1 cellular context compared by ENCODE assay signal in the genomic region with DNA sequence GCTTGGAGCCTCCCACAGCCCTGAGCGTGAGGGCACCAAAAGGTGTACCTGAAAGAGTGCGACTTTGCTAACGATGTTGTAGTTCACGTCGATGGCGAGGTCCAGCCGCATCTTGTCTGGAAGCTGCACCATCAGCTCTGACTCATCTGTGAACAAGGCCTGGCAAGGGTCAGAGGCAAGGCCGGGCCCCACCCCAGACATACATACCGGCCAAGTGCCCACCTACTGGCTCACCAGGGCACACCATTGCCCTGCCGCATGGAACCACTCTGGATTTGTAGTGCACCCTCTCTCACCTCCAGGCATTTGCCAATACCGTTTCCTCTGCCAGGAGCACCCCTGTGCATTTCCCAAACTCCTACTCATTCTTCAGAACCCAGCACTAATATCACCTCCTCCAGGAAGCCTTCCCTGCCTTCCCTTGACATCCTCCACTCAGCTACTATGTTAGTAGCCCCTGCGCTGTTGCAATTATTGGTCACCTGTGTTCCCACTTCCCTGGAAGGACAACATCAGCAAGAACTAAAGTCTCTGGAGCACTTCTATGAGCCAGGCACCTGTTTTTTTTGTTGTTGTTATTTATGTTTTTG.
TF ChIP-seq lines count a peak whose summit lies in the region.

No MANE protein-coding gene starts in this region.

TF ChIP-seq in IMR-90, 13 proteins besides CTCF, POLR2A, EP300 and RAD21 (continued from another document):
- TF ChIP-seq, protein P1, sequence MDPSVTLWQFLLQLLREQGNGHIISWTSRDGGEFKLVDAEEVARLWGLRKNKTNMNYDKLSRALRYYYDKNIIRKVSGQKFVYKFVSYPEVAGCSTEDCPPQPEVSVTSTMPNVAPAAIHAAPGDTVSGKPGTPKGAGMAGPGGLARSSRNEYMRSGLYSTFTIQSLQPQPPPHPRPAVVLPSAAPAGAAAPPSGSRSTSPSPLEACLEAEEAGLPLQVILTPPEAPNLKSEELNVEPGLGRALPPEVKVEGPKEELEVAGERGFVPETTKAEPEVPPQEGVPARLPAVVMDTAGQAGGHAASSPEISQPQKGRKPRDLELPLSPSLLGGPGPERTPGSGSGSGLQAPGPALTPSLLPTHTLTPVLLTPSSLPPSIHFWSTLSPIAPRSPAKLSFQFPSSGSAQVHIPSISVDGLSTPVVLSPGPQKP (IDR thresholded peaks at IDR 0.05; ENCODE audit: borderline replicate concordance, low read depth, low read length): no peak
- TF ChIP-seq, protein P2, sequence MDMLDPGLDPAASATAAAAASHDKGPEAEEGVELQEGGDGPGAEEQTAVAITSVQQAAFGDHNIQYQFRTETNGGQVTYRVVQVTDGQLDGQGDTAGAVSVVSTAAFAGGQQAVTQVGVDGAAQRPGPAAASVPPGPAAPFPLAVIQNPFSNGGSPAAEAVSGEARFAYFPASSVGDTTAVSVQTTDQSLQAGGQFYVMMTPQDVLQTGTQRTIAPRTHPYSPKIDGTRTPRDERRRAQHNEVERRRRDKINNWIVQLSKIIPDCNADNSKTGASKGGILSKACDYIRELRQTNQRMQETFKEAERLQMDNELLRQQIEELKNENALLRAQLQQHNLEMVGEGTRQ (IDR thresholded peaks at IDR 0.05; ENCODE audit: low read depth, low read length): no peak
- TF ChIP-seq RCOR1 (IDR thresholded peaks at IDR 0.05; ENCODE audit: insufficient replicate concordance, low read length) (no peak), NFE2L2 (IDR thresholded peaks at IDR 0.05; ENCODE audit: low read depth, low read length) (no peak), SMC3 (IDR thresholded peaks at IDR 0.05; ENCODE audit: low read depth, low read length) (no peak), RFX5 (IDR thresholded peaks at IDR 0.05; ENCODE audit: low read depth, low read length) (no peak), BHLHE40 (IDR thresholded peaks at IDR 0.05; ENCODE audit: low read depth, low read length) (no peak)
